ENCODE assay signal across 12 cellular contexts in the genomic region with DNA sequence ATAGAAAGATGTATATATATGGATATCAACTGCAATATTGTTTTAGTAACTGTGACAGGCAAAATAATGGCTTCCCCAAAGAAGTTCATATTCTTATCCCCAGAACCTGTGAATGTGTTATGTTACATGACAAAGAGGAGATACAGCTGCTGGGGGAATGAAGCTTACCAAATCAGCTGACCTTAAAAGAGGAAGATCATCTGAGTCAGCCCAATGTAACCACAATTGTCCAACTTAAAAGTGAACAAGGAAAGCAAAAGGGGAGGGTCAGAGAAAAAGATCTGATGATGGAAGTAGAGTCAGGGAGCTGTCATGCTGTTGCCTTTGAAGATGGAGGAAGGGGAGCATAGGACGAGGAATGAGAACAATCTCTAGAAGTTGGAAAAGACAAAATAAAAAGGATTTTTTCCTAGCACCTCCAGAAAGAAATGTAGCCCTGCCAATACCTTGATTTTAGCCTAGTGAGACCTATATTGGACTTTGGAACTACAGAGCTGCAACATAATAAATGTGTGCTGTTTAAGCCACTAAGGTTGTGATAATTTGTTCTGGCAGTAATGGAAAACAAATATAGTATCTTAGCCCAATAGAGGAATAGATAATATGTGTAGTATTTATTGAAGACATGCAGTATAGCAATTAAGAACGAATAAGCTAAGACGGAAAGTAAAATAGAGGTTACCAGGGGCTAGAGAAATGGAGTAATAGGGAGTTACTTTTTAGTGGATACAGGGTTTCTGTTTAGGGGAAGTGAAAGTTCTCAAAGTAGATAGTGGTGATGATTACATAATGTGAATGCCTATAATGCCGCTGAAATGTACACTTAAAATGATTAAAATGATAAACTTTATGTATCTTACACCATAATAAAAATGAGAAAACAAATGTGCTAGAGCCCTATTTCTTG.
DNase-seq lines count a peak whose midpoint lies in the region; ATAC-seq and TF ChIP-seq lines count a peak whose summit lies in the region.
"Had no signal": no experiment of that assay in that cellular context is flagged by ENCODE, and none has a peak within 500 bp of the region (broad histone marks: within the 10 kb centered on the region; RNA-seq: fewer than 3 reads in every experiment).

No MANE protein-coding gene starts in this region.

- no peak overlapping the region for H3K4me3 Mint-ChIP-seq in activated T-cell treated with anti-CD3 and anti-CD28 coated beads, Interleukin-2, amount 50 U/mL, for 24 hours
- H3K4me3 Mint-ChIP-seq: T-helper 1 cell treated with Interleukin-12 subunit alpha and Interleukin-12 subunit beta and Interleukin-4 antibody, amounts not matched to agents 30 μg/mL and 1 μg/mL, for 36 hours had no signal

- H2AFZ ChIP-seq in ACC112 (ENCODE audit: low read length, unreplicated experiment): no peak overlapping the region

- H3K4me1 ChIP-seq in ACC112 (ENCODE audit: control insufficient read depth, insufficient read depth, low read length, unreplicated experiment): peaks cover 53% of the 10 kb centered on the region

- peak overlapping the region; percentile 36; the same call in 1 of the 2 replicates for H3K27ac ChIP-seq in ACC112 (ENCODE audit: low read depth, low read length)
- H3K27ac ChIP-seq: KMS-11 had no signal

- H3K27me3 Mint-ChIP-seq in activated T-cell treated with anti-CD3 and anti-CD28 coated beads, Interleukin-2, amount 50 U/mL, for 24 hours: peaks cover 5% of the 10 kb centered on the region

- DNase-seq in NB4 (ENCODE audit: low read depth): peak; percentile 83
- DNase-seq in fibroblast of the aortic adventitia (ENCODE audit: low read depth): peak; percentile 55
- no peak for DNase-seq in mesenteric fat pad (ENCODE audit: low spot score)
- no peak for DNase-seq in activated T-cell treated with anti-CD3 and anti-CD28 coated beads, Interleukin-2, amount 50 U/mL, for 24 hours
- DNase-seq: stimulated activated CD4-positive, alpha-beta T cell treated with anti-CD3 and anti-CD28 coated beads, Interleukin-2, amount 100 ng/mL, for 48 hours had no signal

- H3K4me3 ChIP-seq in ACC112 (ENCODE audit: low read depth, low read length) (no peak overlapping the region), NB4 (ENCODE audit: low read depth, low read length) (no peak overlapping the region), fibroblast of the aortic adventitia (ENCODE audit: low read depth, low read length) (no peak overlapping the region)

- H3K36me3 ChIP-seq in ACC112 (ENCODE audit: insufficient read depth, low read length): no peaks in the 10 kb centered on the region
- H3K36me3 ChIP-seq: BE2C had no signal

- H3K27ac Mint-ChIP-seq in activated T-cell treated with anti-CD3 and anti-CD28 coated beads, Interleukin-2, amount 50 U/mL, for 24 hours: no peak overlapping the region
- H3K27ac Mint-ChIP-seq: T-helper 1 cell treated with Interleukin-12 subunit alpha and Interleukin-12 subunit beta and Interleukin-4 antibody, amounts not matched to agents 30 μg/mL and 1 μg/mL, for 36 hours had no signal

- no peaks in the 10 kb centered on the region for H3K9me3 Mint-ChIP-seq in activated T-cell treated with anti-CD3 and anti-CD28 coated beads, Interleukin-2, amount 50 U/mL, for 24 hours
- H3K9me3 Mint-ChIP-seq: T-helper 1 cell treated with Interleukin-12 subunit alpha and Interleukin-12 subunit beta and Interleukin-4 antibody, amounts not matched to agents 30 μg/mL and 1 μg/mL, for 36 hours had no signal

- H3K79me2 ChIP-seq in ACC112 (ENCODE audit: control insufficient read depth, insufficient read depth, low read length, unreplicated experiment): no peaks in the 10 kb centered on the region

- TF ChIP-seq CTCF in NB4 (IDR thresholded peaks at IDR 0.05; ENCODE audit: low read depth, low read length): no peak
- no peak for TF ChIP-seq CTCF in fibroblast of the aortic adventitia (IDR thresholded peaks at IDR 0.05; ENCODE audit: insufficient read depth, low read length)

- no peaks in the 10 kb centered on the region for H3K27me3 ChIP-seq in ACC112 (ENCODE audit: insufficient read depth, low read length)
- H3K27me3 ChIP-seq: BE2C had no signal

- ATAC-seq in GM21529 (IDR thresholded peaks at IDR 0.05; ENCODE audit: unreplicated experiment) (peak; percentile 88), GM19324 (IDR thresholded peaks at IDR 0.05; ENCODE audit: low FRiP score, unreplicated experiment) (no peak), GM18907 (IDR thresholded peaks at IDR 0.05; ENCODE audit: unreplicated experiment) (no peak)

- H3K4me1 Mint-ChIP-seq in activated T-cell treated with anti-CD3 and anti-CD28 coated beads, Interleukin-2, amount 50 U/mL, for 24 hours (ENCODE audit: low read depth): peaks cover 2% of the 10 kb centered on the region

- TF ChIP-seq POLR2A in NB4 (IDR thresholded peaks at IDR 0.05; ENCODE audit: extremely low read depth, insufficient read length): no peak

- H3K36me3 Mint-ChIP-seq in activated T-cell treated with anti-CD3 and anti-CD28 coated beads, Interleukin-2, amount 50 U/mL, for 24 hours (ENCODE audit: low read depth): no peaks in the 10 kb centered on the region

Comparison
In these comparisons a context has a peak if more than half of its experiments do, and no peak if none do; other contexts are left out.
1. DNase-seq: peak in NB4 (single experiment) and fibroblast of the aortic adventitia (single experiment); none in mesenteric fat pad (single experiment) and activated T-cell treated with anti-CD3 and anti-CD28 coated beads, Interleukin-2, amount 50 U/mL, for 24 hours (single experiment).